In genomic region chr9:33125441-33125840, GRCh38 we compare ENCODE assay signal across 20 cellular contexts. TPM values are rescaled to one million over a fixed set of nuclear protein-coding genes. Genes with fewer than 3 reads are reported as not detected.
DNase-seq lines count a peak whose midpoint lies in the region; ATAC-seq and TF ChIP-seq lines count a peak whose summit lies in the region.
"Had no signal": no experiment of that assay in that cellular context is flagged by ENCODE, and none has a peak within 500 bp of the region (broad histone marks: within the 10 kb centered on the region; RNA-seq: fewer than 3 reads in every experiment).

No MANE protein-coding gene starts in this region.

- intact Hi-C loops in Caco-2 (cut with micrococcal nuclease; ENCODE audit: unreplicated experiment) = no loop called here

- POLR2A ChIA-PET in Caco-2 (lab: Charles Lee) = no interaction called here

- CTCF ChIA-PET in Caco-2 (lab: Charles Lee) = no interaction called here

- H3K27me3 ChIP-seq in BLaER1 (no peaks in the 10 kb centered on the region), Caco-2 (replicated peaks; ENCODE audit: control insufficient read depth, insufficient read depth, low read length) (no peaks in the 10 kb centered on the region), neutrophil (no peaks in the 10 kb centered on the region)
- H3K27me3 ChIP-seq: Peyer's patch, tibial artery had no signal

- H4K20me1 ChIP-seq in BLaER1 = no peaks in the 10 kb centered on the region

- no peak for ATAC-seq in central memory CD8-positive, alpha-beta T cell (replicated peaks; ENCODE audit: extremely low read depth, poor library complexity, severe bottlenecking)
- ATAC-seq: activated T-cell treated with anti-CD3 and anti-CD28 coated beads, Interleukin-2, amount 50 U/mL, for 4 hours had no signal

- peak overlapping the region; percentile 44 for H3K4me3 ChIP-seq in BLaER1
- no peak overlapping the region for H3K4me3 ChIP-seq in Caco-2 (ENCODE audit: low read depth, low read length)
- no peak overlapping the region for H3K4me3 ChIP-seq in neutrophil (ENCODE audit: low read depth in 1 of 2, low read length in 1 of 2)
- H3K4me3 ChIP-seq: lower lobe of right lung, Peyer's patch, tibial artery had no signal

- DNase-seq in Caco-2 (no peak), kidney glomerular epithelial cell (lab: John Stamatoyannopoulos, UW) (no peak), NCI-H526 (lab: John Stamatoyannopoulos, UW) (no peak)
- no peak for DNase-seq in central memory CD8-positive, alpha-beta T cell (ENCODE audit: low spot score in 2 of 2)
- no peak for DNase-seq in activated T-cell treated with anti-CD3 and anti-CD28 coated beads, Interleukin-2, amount 50 U/mL, for 1 hour
- DNase-seq in stimulated activated CD4-positive, alpha-beta T cell treated with anti-CD3 and anti-CD28 coated beads, Interleukin-4, amount 100 ng/mL, for 24 hours = no peak
- DNase-seq: activated CD4-positive, alpha-beta memory T cell treated with anti-CD3 and anti-CD28 coated beads for 36 hours; activated T-cell treated with anti-CD3 and anti-CD28 coated beads, Interleukin-2, amount 50 U/mL, for 4 hours; C1 segment of cervical spinal cord; DND-41; lower lobe of right lung; NCI-H1105; NCI-H2171; NCI-H774; stimulated activated CD4-positive, alpha-beta T cell treated with anti-CD3 and anti-CD28 coated beads, Interleukin-4, amount 100 ng/mL, for 1 hour; stimulated activated CD8-positive, alpha-beta memory T cell treated with anti-CD3 and anti-CD28 coated beads, Interleukin-4, amount 100 ng/mL, for 48 hours; tibial artery had no signal

- peak overlapping the region; percentile 87 for H3K27ac ChIP-seq in BLaER1
- H3K27ac ChIP-seq in neutrophil = peak overlapping the region; percentile 80
- H3K27ac ChIP-seq: lower lobe of right lung, tibial artery had no signal

- no peaks in the 10 kb centered on the region for H3K27me3 Mint-ChIP-seq in Caco-2 (ENCODE audit: insufficient read depth, unreplicated experiment)
- no peaks in the 10 kb centered on the region for H3K27me3 Mint-ChIP-seq in central memory CD8-positive, alpha-beta T cell
- H3K27me3 Mint-ChIP-seq: activated CD4-positive, alpha-beta memory T cell treated with anti-CD3 and anti-CD28 coated beads for 36 hours had no signal

- no peak overlapping the region for H3K4me3 Mint-ChIP-seq in Caco-2 (ENCODE audit: unreplicated experiment)
- H3K4me3 Mint-ChIP-seq in central memory CD8-positive, alpha-beta T cell = no peak overlapping the region
- H3K4me3 Mint-ChIP-seq: activated CD4-positive, alpha-beta memory T cell treated with anti-CD3 and anti-CD28 coated beads for 36 hours had no signal

- peaks cover 77% of the 10 kb centered on the region for H3K36me3 Mint-ChIP-seq in Caco-2 (ENCODE audit: insufficient read depth, unreplicated experiment)
- peaks cover 58% of the 10 kb centered on the region for H3K36me3 Mint-ChIP-seq in central memory CD8-positive, alpha-beta T cell (ENCODE audit: insufficient read depth)

- H3K36me3 ChIP-seq in BLaER1 (peaks cover 52% of the 10 kb centered on the region), Caco-2 (ENCODE audit: control insufficient read depth, insufficient read depth, low read length) (peaks cover 6% of the 10 kb centered on the region), neutrophil (peaks cover 31% of the 10 kb centered on the region)

- peak overlapping the region; percentile 64 for H3K9ac ChIP-seq in BLaER1

- peak overlapping the region; percentile 92 for H3K4me2 ChIP-seq in BLaER1

- BruUV-seq in Caco-2 (replicated peaks; lab: Mats Ljungman, UMichigan) = no TSS peak

- peaks cover 39% of the 10 kb centered on the region for H3K4me1 Mint-ChIP-seq in Caco-2 (ENCODE audit: low read depth, unreplicated experiment)
- peaks cover 71% of the 10 kb centered on the region for H3K4me1 Mint-ChIP-seq in central memory CD8-positive, alpha-beta T cell

- H3K4me1 ChIP-seq in BLaER1 (peaks cover 88% of the 10 kb centered on the region), Caco-2 (peaks cover 46% of the 10 kb centered on the region), neutrophil (ENCODE audit: control insufficient read depth in 1 of 2, insufficient read depth in 1 of 2, low read depth in 1 of 2, low read length in 1 of 2) (peaks cover 28 to 34% of the 10 kb centered on the region in 2 experiments)

- H3K9me3 Mint-ChIP-seq in Caco-2 (ENCODE audit: unreplicated experiment) = no peaks in the 10 kb centered on the region
- no peaks in the 10 kb centered on the region for H3K9me3 Mint-ChIP-seq in central memory CD8-positive, alpha-beta T cell
- H3K9me3 Mint-ChIP-seq: activated CD4-positive, alpha-beta memory T cell treated with anti-CD3 and anti-CD28 coated beads for 36 hours; activated T-cell treated with anti-CD3 and anti-CD28 coated beads, Interleukin-2, amount 50 U/mL, for 4 hours had no signal

- peak overlapping the region; percentile 60 for H3K27ac Mint-ChIP-seq in Caco-2 (ENCODE audit: unreplicated experiment)
- peak overlapping the region; percentile 50 for H3K27ac Mint-ChIP-seq in central memory CD8-positive, alpha-beta T cell (ENCODE audit: low read depth)
- H3K27ac Mint-ChIP-seq: activated CD4-positive, alpha-beta memory T cell treated with anti-CD3 and anti-CD28 coated beads for 36 hours had no signal

- H3K9me3 ChIP-seq in BLaER1 (no peaks in the 10 kb centered on the region), Caco-2 (no peaks in the 10 kb centered on the region), neutrophil (no peaks in the 10 kb centered on the region)
- H3K9me3 ChIP-seq: lower lobe of right lung, Peyer's patch, tibial artery had no signal

- TF ChIP-seq CTCF in Caco-2 (IDR thresholded peaks at IDR 0.05; ENCODE audit: insufficient read depth in 1 of 2, low read depth in 1 of 2, low read length in 1 of 2, severe bottlenecking in 1 of 2, unreplicated experiment in 1 of 2) (no peak), neutrophil (IDR thresholded peaks at IDR 0.05) (no peak)

RNA-seq across cellular contexts. Expression of gene B4GALT1, which starts 41.7 kb away (rescaled TPM):
- 104 and 121 TPM in 2 replicates for total RNA-seq in Caco-2 (2022)

RNA-seq across cellular contexts. Expression of gene SMU1, which starts 49.0 kb away (rescaled TPM):
- 23.6 TPM in 2 replicates for total RNA-seq in Caco-2 (2022)
